20 cellular contexts compared by ENCODE assay signal in genomic region chr1:38301040-38301439, GRCh38.
DNase-seq lines count a peak whose midpoint lies in the region; ATAC-seq and TF ChIP-seq lines count a peak whose summit lies in the region.
"Had no signal": no experiment of that assay in that cellular context is flagged by ENCODE, and none has a peak within 500 bp of the region (broad histone marks: within the 10 kb centered on the region; RNA-seq: fewer than 3 reads in every experiment).

No MANE protein-coding gene starts in this region.

- no peaks in the 10 kb centered on the region for H3K9me3 Mint-ChIP-seq in activated CD4-positive, alpha-beta T cell treated with anti-CD3 and anti-CD28 coated beads, Interleukin-2, amount 10 ng/mL, durations not matched to agents 24 days and 14 days
- H3K9me3 Mint-ChIP-seq in WTC11 (peaks cover 11% of the 10 kb centered on the region), neural progenitor cell (no peaks in the 10 kb centered on the region)
- H3K9me3 Mint-ChIP-seq: CD4-positive, CD25-positive, alpha-beta regulatory T cell; CD8-positive, alpha-beta T cell had no signal

- peak overlapping the region; percentile 78 for H2AFZ ChIP-seq in neural progenitor cell (replicated peaks)
- no peak overlapping the region for H2AFZ ChIP-seq in OCI-LY7 (ENCODE audit: low read length)
- H2AFZ ChIP-seq: GM23248 had no signal

- H3K4me3 ChIP-seq in neural progenitor cell (no peak overlapping the region), OCI-LY7 (ENCODE audit: low read depth, low read length, poor library complexity, severe bottlenecking) (no peak overlapping the region)
- H3K4me3 ChIP-seq: BLaER1, GM12878, GM23248, HAP-1 had no signal

- H3K27ac ChIP-seq in neural progenitor cell: no peak overlapping the region
- no peak overlapping the region for H3K27ac ChIP-seq in OCI-LY7 (ENCODE audit: low read depth, low read length, poor library complexity, severe bottlenecking)
- H3K27ac ChIP-seq: 22Rv1, BLaER1, C4-2B, GM23248 had no signal

- peaks cover 26% of the 10 kb centered on the region for H3K27me3 Mint-ChIP-seq in activated CD4-positive, alpha-beta T cell treated with anti-CD3 and anti-CD28 coated beads, Interleukin-2, amount 10 ng/mL, durations not matched to agents 24 days and 14 days
- H3K27me3 Mint-ChIP-seq in WTC11 (ENCODE audit: low read depth) (no peaks in the 10 kb centered on the region; the same call in 1 of the 2 replicates), neural progenitor cell (ENCODE audit: insufficient read depth, low read depth) (no peaks in the 10 kb centered on the region)

- H3K9me3 ChIP-seq in neural progenitor cell (ENCODE audit: low read depth): no peaks in the 10 kb centered on the region
- H3K9me3 ChIP-seq in OCI-LY7 (ENCODE audit: low read length): no peaks in the 10 kb centered on the region
- H3K9me3 ChIP-seq: BLaER1, Caco-2 had no signal

- H3K4me1 ChIP-seq in neural progenitor cell (peaks cover 6% of the 10 kb centered on the region), OCI-LY7 (ENCODE audit: insufficient read depth, low read length, poor library complexity, severe bottlenecking) (no peaks in the 10 kb centered on the region)
- H3K4me1 ChIP-seq: Caco-2, HAP-1 had no signal

- ATAC-seq in WTC11 (peak; percentile 67), HG02981 (IDR thresholded peaks at IDR 0.05; ENCODE audit: unreplicated experiment) (no peak)
- ATAC-seq: CD8-positive, alpha-beta T cell; GM12878 had no signal

- no peaks in the 10 kb centered on the region for H3K36me3 Mint-ChIP-seq in activated CD4-positive, alpha-beta T cell treated with anti-CD3 and anti-CD28 coated beads, Interleukin-2, amount 10 ng/mL, durations not matched to agents 24 days and 14 days (ENCODE audit: low read depth)
- H3K36me3 Mint-ChIP-seq in WTC11 (peaks cover 6% of the 10 kb centered on the region; the same call in 1 of the 2 replicates), neural progenitor cell (no peaks in the 10 kb centered on the region)
- H3K36me3 Mint-ChIP-seq: CD8-positive, alpha-beta T cell had no signal

- H3K79me2 ChIP-seq in neural progenitor cell (ENCODE audit: low read depth) (no peaks in the 10 kb centered on the region), OCI-LY7 (ENCODE audit: insufficient read depth, low read depth, low read length) (no peaks in the 10 kb centered on the region)

- no peaks in the 10 kb centered on the region for H3K36me3 ChIP-seq in neural progenitor cell
- H3K36me3 ChIP-seq in OCI-LY7 (ENCODE audit: insufficient read depth, low read length): no peaks in the 10 kb centered on the region
- H3K36me3 ChIP-seq: BLaER1, HAP-1 had no signal

- TF ChIP-seq CTCF in WTC11 (IDR thresholded peaks at IDR 0.05): no peak
- TF ChIP-seq CTCF in neural progenitor cell (IDR thresholded peaks at IDR 0.05): no peak
- TF ChIP-seq CTCF in OCI-LY7 (conservative IDR thresholded peaks at IDR 0.05; ENCODE audit: low read length): no peak

- intact Hi-C loops in activated CD4-positive, alpha-beta T cell treated with anti-CD3 and anti-CD28 coated beads, Interleukin-2, amount 10 ng/mL, durations not matched to agents 24 days and 14 days (cut with micrococcal nuclease): no loop called here
- intact Hi-C loops in OCI-LY7 (cut with micrococcal nuclease; ENCODE audit: unreplicated experiment): no loop called here

- in situ Hi-C loops in KBM-7 (cut with MboI; ENCODE audit: low pct_unique_long_range_greater_than_20kb, low sequenced_read_pairs): no loop called here

- no peaks in the 10 kb centered on the region for H3K4me1 Mint-ChIP-seq in activated CD4-positive, alpha-beta T cell treated with anti-CD3 and anti-CD28 coated beads, Interleukin-2, amount 10 ng/mL, durations not matched to agents 24 days and 14 days
- H3K4me1 Mint-ChIP-seq in WTC11 (peaks cover 18% of the 10 kb centered on the region), neural progenitor cell (peaks cover 2% of the 10 kb centered on the region)
- H3K4me1 Mint-ChIP-seq: B cell; CD4-positive, CD25-positive, alpha-beta regulatory T cell had no signal

- H3K4me3 Mint-ChIP-seq in activated CD4-positive, alpha-beta T cell treated with anti-CD3 and anti-CD28 coated beads, Interleukin-2, amount 10 ng/mL, durations not matched to agents 24 days and 14 days: no peak overlapping the region
- H3K4me3 Mint-ChIP-seq in WTC11: no peak overlapping the region
- no peak overlapping the region for H3K4me3 Mint-ChIP-seq in neural progenitor cell
- H3K4me3 Mint-ChIP-seq: B cell; CD4-positive, CD25-positive, alpha-beta regulatory T cell; CD8-positive, alpha-beta T cell had no signal

- no peak overlapping the region for H3K27ac Mint-ChIP-seq in activated CD4-positive, alpha-beta T cell treated with anti-CD3 and anti-CD28 coated beads, Interleukin-2, amount 10 ng/mL, durations not matched to agents 24 days and 14 days
- H3K27ac Mint-ChIP-seq in WTC11: no peak overlapping the region
- H3K27ac Mint-ChIP-seq in neural progenitor cell: no peak overlapping the region
- H3K27ac Mint-ChIP-seq: B cell; CD4-positive, CD25-positive, alpha-beta regulatory T cell; CD8-positive, alpha-beta T cell had no signal

- POLR2A ChIA-PET in WTC11 (lab: Charles Lee) (no interaction called here), OCI-LY7 (lab: Charles Lee) (no interaction called here)

- H3K4me2 ChIP-seq in neural progenitor cell (no peak overlapping the region), OCI-LY7 (ENCODE audit: low read length) (no peak overlapping the region)

- H3K27me3 ChIP-seq in neural progenitor cell: no peaks in the 10 kb centered on the region
- H3K27me3 ChIP-seq: BLaER1 had no signal

- CTCF ChIA-PET in WTC11 (lab: Charles Lee): no interaction called here
- CTCF ChIA-PET in OCI-LY7 (lab: Charles Lee; ENCODE audit: unreplicated experiment): no interaction called here

- BruUV-seq in OCI-LY7 (replicated peaks; lab: Mats Ljungman, UMichigan): no TSS peak

- peaks cover 5% of the 10 kb centered on the region for H3F3A ChIP-seq in neural progenitor cell (ENCODE audit: low read depth)

- H3K9me2 ChIP-seq in OCI-LY7 (ENCODE audit: insufficient read depth, low read length): no peaks in the 10 kb centered on the region

- no peak overlapping the region for H3K9ac ChIP-seq in neural progenitor cell
- H3K9ac ChIP-seq: BLaER1, GM23248 had no signal

- no peaks in the 10 kb centered on the region for H4K20me1 ChIP-seq in neural progenitor cell (ENCODE audit: low read depth)
- no peaks in the 10 kb centered on the region for H4K20me1 ChIP-seq in OCI-LY7 (ENCODE audit: insufficient read depth, low read length)
- H4K20me1 ChIP-seq: BLaER1 had no signal

- peak; percentile 46 for DNase-seq in activated CD4-positive, alpha-beta T cell treated with anti-CD3 and anti-CD28 coated beads, Interleukin-2, amount 10 ng/mL, durations not matched to agents 24 days and 14 days
- no peak for DNase-seq in activated CD4-positive, alpha-beta T cell treated with anti-CD3 and anti-CD28 coated beads for 1 hour
- DNase-seq in WTC11 (ENCODE audit: low spot score) (no peak), neural progenitor cell (ENCODE audit: low spot score) (no peak), OCI-LY7 (ENCODE audit: low spot score) (no peak), KBM-7 (no peak)
- DNase-seq: Caco-2; CD4-positive, CD25-positive, alpha-beta regulatory T cell; CD8-positive, alpha-beta T cell; DMS153; EL; GDM1; GM23248 had no signal

TF ChIP-seq in WTC11, 78 proteins besides CTCF, POLR2A, EP300 and RAD21:
- TF ChIP-seq ATF1 (CRISPR knock-in tag; IDR thresholded peaks at IDR 0.05): no peak
- TF ChIP-seq NR3C1 (CRISPR knock-in tag; conservative IDR thresholded peaks at IDR 0.05; ENCODE audit: low read depth): no peak
- no peak for TF ChIP-seq JUN (CRISPR knock-in tag; IDR thresholded peaks at IDR 0.05)
- TF ChIP-seq TEAD1 (CRISPR knock-in tag; IDR thresholded peaks at IDR 0.05): no peak
- TF ChIP-seq ZNF396 (CRISPR knock-in tag; IDR thresholded peaks at IDR 0.05; ENCODE audit: borderline replicate concordance): no peak
- no peak for TF ChIP-seq SMAD4 (CRISPR knock-in tag; IDR thresholded peaks at IDR 0.05)
- no peak for TF ChIP-seq ARID4B (CRISPR knock-in tag; IDR thresholded peaks at IDR 0.05; ENCODE audit: borderline replicate concordance)
- TF ChIP-seq USF2 (CRISPR knock-in tag; IDR thresholded peaks at IDR 0.05): no peak
